Comparison of ENCODE assay signal across 9 cellular contexts in the genomic region with DNA sequence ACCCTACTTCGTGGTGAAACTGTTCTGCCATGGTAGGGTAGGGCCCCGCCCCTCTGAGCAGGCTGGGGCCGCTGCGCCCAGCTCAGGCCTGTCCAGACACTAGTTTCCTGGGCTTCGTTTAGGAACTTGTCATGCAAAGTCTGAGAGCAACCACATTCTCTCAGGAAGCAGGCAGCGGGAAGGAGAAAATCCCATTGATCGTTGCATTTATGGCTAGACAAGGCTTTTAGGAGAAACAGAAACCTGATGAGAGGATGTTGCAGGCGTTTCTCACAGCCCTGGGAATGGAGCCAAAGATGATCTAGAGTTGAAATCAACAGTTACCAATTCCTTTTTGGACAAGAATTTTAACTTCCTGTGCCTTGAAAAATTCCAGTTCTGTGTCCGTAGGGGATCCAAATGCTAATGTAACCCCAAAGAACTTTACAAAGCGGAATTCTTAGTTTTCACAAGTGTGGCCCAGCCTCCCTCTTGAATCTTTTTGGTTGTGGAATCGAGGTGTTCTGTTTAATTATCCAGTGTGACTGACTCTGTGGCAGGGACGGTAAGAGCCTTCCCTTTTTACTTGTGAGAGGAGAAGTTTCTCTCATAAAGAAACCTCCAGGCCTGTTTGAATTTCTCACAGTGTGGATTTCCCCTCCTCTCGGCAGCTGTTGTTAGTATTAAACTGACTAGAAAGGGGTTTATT. TPM values are rescaled to one million over a fixed set of nuclear protein-coding genes. Genes with fewer than 3 reads are reported as not detected.
A peak's percentile ranks its signal among the peaks of the same experiment; 100 is the strongest.
DNase-seq lines count a peak whose midpoint lies in the region; ATAC-seq, FAIRE-seq and TF ChIP-seq lines count a peak whose summit lies in the region.
"Had no signal": no experiment of that assay in that cellular context is flagged by ENCODE, and none has a peak within 500 bp of the region (broad histone marks: within the 10 kb centered on the region; RNA-seq: fewer than 3 reads in every experiment).

No MANE protein-coding gene starts in this region.

- H3K4me3 Mint-ChIP-seq in stimulated activated memory B cell treated with anti-CD40 and anti-IgM and Interleukin-4, amounts not matched to agents 10 μg/mL and 1 μg/mL and 100 μg/mL, for 72 hours: peak overlapping the region; percentile 51

- intact Hi-C loops in heart right ventricle (cut with DNase I): loop anchor here in 1 of 10 donors (5.0 kb wide), 1 partner anchor 55 kb away; no protein-coding TSS in a partner anchor

- no peaks in the 10 kb centered on the region for H3K36me3 ChIP-seq in heart right ventricle
- no peaks in the 10 kb centered on the region for H3K36me3 ChIP-seq in HAP-1 (replicated peaks)

- FAIRE-seq in H54 (lab: Jason Lieb, UNC): no peak
- FAIRE-seq: islet of Langerhans had no signal

- ATAC-seq in GM18498 (IDR thresholded peaks at IDR 0.05; ENCODE audit: unreplicated experiment) (peak; percentile 75), heart right ventricle (peak; percentile 64 to 82 (median 76))
- ATAC-seq in stimulated activated memory B cell treated with anti-CD40 and anti-IgM and Interleukin-4, amounts not matched to agents 10 μg/mL and 1 μg/mL and 100 μg/mL, for 72 hours: peak; percentile 87

- peak overlapping the region; percentile 7 for H3K27ac Mint-ChIP-seq in stimulated activated memory B cell treated with anti-CD40 and anti-IgM and Interleukin-4, amounts not matched to agents 10 μg/mL and 1 μg/mL and 100 μg/mL, for 72 hours

- DNase-seq in HFF-Myc (ENCODE audit: extremely low read depth, low read depth) (peak; percentile 59), RPMI7951 (ENCODE audit: low read depth) (peak; percentile 66), heart right ventricle (peak; percentile 14 to 79), H54 (ENCODE audit: insufficient read length, low spot score) (no peak), HAP-1 (ENCODE audit: low spot score in 2 of 2) (no peak)
- DNase-seq in stimulated activated CD4-positive, alpha-beta T cell treated with anti-CD3 and anti-CD28 coated beads, Interleukin-1b, Interleukin-23, amount 100 ng/mL, for 48 hours: no peak

- peaks cover 51% of the 10 kb centered on the region for H3K4me1 Mint-ChIP-seq in stimulated activated memory B cell treated with anti-CD40 and anti-IgM and Interleukin-4, amounts not matched to agents 10 μg/mL and 1 μg/mL and 100 μg/mL, for 72 hours

- H3K36me3 Mint-ChIP-seq in stimulated activated memory B cell treated with anti-CD40 and anti-IgM and Interleukin-4, amounts not matched to agents 10 μg/mL and 1 μg/mL and 100 μg/mL, for 72 hours: no peaks in the 10 kb centered on the region

- H3K9me3 Mint-ChIP-seq in stimulated activated memory B cell treated with anti-CD40 and anti-IgM and Interleukin-4, amounts not matched to agents 10 μg/mL and 1 μg/mL and 100 μg/mL, for 72 hours: no peaks in the 10 kb centered on the region

- 35 to 38% methylated on average over 13 of the region's 13 CpGs for WGBS in heart right ventricle, 2 donors

- no peaks in the 10 kb centered on the region for H3K27me3 Mint-ChIP-seq in stimulated activated memory B cell treated with anti-CD40 and anti-IgM and Interleukin-4, amounts not matched to agents 10 μg/mL and 1 μg/mL and 100 μg/mL, for 72 hours

- H3K27ac ChIP-seq in heart right ventricle: peak overlapping the region; percentile 57 to 92 (median 83)

- H3K4me3 ChIP-seq in HFF-Myc (replicated peaks; ENCODE audit: low read depth, low read length) (no peak overlapping the region), heart right ventricle (peak overlapping the region in 5 of 10 donors; percentile 16 to 34 (median 24)), HAP-1 (no peak overlapping the region)

- in situ Hi-C loops in HAP-1 (cut with MboI; ENCODE audit: low sequenced_read_pairs): no loop called here

- H3K9me3 ChIP-seq in heart right ventricle (no peaks in the 10 kb centered on the region), HAP-1 (no peaks in the 10 kb centered on the region)

- H3K27me3 ChIP-seq in heart right ventricle (no peaks in the 10 kb centered on the region), HAP-1 (ENCODE audit: low read depth) (no peaks in the 10 kb centered on the region)

- no peak for TF ChIP-seq POLR2A in H54 (IDR thresholded peaks at IDR 0.05; ENCODE audit: low read depth, low read length)

- TF ChIP-seq CTCF in HFF-Myc (IDR thresholded peaks at IDR 0.05; ENCODE audit: low read depth, low read length, missing control alignments) (no peak), heart right ventricle (IDR thresholded peaks at IDR 0.05) (no peak)

- H3K4me1 ChIP-seq in heart right ventricle: peaks cover 2 to 31% (median 20%) of the 10 kb centered on the region in 9 donors
- no peaks in the 10 kb centered on the region for H3K4me1 ChIP-seq in HAP-1

RNA-seq across cellular contexts. Expression of a gene that starts 4.5 kb away (rescaled TPM):
- not detected in 2 replicates for total RNA-seq in RPMI7951 (2014; rRNA removed; shearing (Covaris generic))
- total RNA-seq in heart right ventricle: 100 to 1,000 TPM in 1 of 10 donors, 1 to 10 TPM in 2, under 1 TPM in 7; 0.10 to 396 (median 0.60) TPM
- under 1 TPM; 0.37 to 0.48 TPM for polyA plus RNA-seq in heart right ventricle

RNA-seq across cellular contexts. Expression of a gene that starts 11.5 kb away (rescaled TPM):
- total RNA-seq in RPMI7951 (2014; rRNA removed; shearing (Covaris generic)): 0.12 and 0.78 TPM in 2 replicates
- 100 to 1,000 TPM in 1 of 10 donors, 1 to 10 TPM in 3, under 1 TPM in 4, not detected in 2; 0.40 to 191 (median 1.0) TPM for total RNA-seq in heart right ventricle
- polyA plus RNA-seq in heart right ventricle: under 1 TPM; 0.14 to 0.22 TPM

RNA-seq across cellular contexts. Expression of a gene that starts 21.1 kb away (rescaled TPM):
- total RNA-seq in RPMI7951 (2014; rRNA removed; shearing (Covaris generic)): 21.6 and 30.5 TPM in 2 replicates
- 10 to 100 TPM; 18.1 to 27.2 (median 24.3) TPM for total RNA-seq in heart right ventricle
- 10 to 100 TPM in 1 of 2 donors, 1 to 10 TPM in 1; 7.4 to 11.9 TPM for polyA plus RNA-seq in heart right ventricle

RNA-seq across cellular contexts. Expression of a gene that starts 24.0 kb away (rescaled TPM):
- total RNA-seq in RPMI7951 (2014; rRNA removed; shearing (Covaris generic)): 0.10 and 0.36 TPM in 2 replicates
- total RNA-seq in heart right ventricle: 10 to 100 TPM in 1 of 10 donors, under 1 TPM in 4, not detected in 5; 0.23 to 61.0 (median 0.40) TPM
- under 1 TPM in 1 of 2 donors, not detected in 1; 0.07 TPM for polyA plus RNA-seq in heart right ventricle

Comparison
In these comparisons a context has a peak if more than half of its experiments do, and no peak if none do; other contexts are left out.
1. DNase-seq: peak in HFF-Myc (single experiment), RPMI7951 (single experiment) and heart right ventricle (2 of 2); none in H54 (single experiment), HAP-1 (0 of 2) and stimulated activated CD4-positive, alpha-beta T cell treated with anti-CD3 and anti-CD28 coated beads, Interleukin-1b, Interleukin-23, amount 100 ng/mL, for 48 hours (single experiment).
2. Peak in every context shown above with its lines, with median percentiles within 50 percentile points of each other: ATAC-seq.